ENCODE assay signal across 22 cellular contexts in genomic region chr10:110088756-110089155, GRCh38.
DNase-seq lines count a peak whose midpoint lies in the region; ATAC-seq, FAIRE-seq and TF ChIP-seq lines count a peak whose summit lies in the region.
"Had no signal": no experiment of that assay in that cellular context is flagged by ENCODE, and none has a peak within 500 bp of the region (broad histone marks: within the 10 kb centered on the region; RNA-seq: fewer than 3 reads in every experiment).

No MANE protein-coding gene starts in this region.

- H3K23ac ChIP-seq in IMR-90 (ENCODE audit: low read depth, low read length) (no peak overlapping the region), H1 (ENCODE audit: insufficient read length) (no peak overlapping the region)

- no peak for FAIRE-seq in H1 (lab: Jason Lieb, UNC)
- FAIRE-seq: D721Med, GM18507, H54 had no signal

- TF ChIP-seq POLR2A in IMR-90 (IDR thresholded peaks at IDR 0.05; ENCODE audit: low read depth, low read length) (no peak), H1 (IDR thresholded peaks at IDR 0.05; ENCODE audit: control extremely low read depth in 1 of 2, low read depth in 2 of 2, low read length in 2 of 2) (no peak), vagina (IDR thresholded peaks at IDR 0.05) (no peak), uterus (IDR thresholded peaks at IDR 0.05) (no peak)

- H3K23me2 ChIP-seq in H1 (ENCODE audit: low read depth, low read length) = no peaks in the 10 kb centered on the region

- DNase-seq in activated naive CD8-positive, alpha-beta T cell treated with anti-CD3 and anti-CD28 coated beads for 36 hours = no peak
- no peak for DNase-seq in IMR-90
- DNase-seq in H1 (ENCODE audit: low read depth in 1 of 2, low spot score in 2 of 2) = no peak
- no peak for DNase-seq in substantia nigra (lab: John Stamatoyannopoulos, UW)
- DNase-seq in vagina (ENCODE audit: extremely low spot score in 2 of 2) = no peak
- no peak for DNase-seq in uterus
- DNase-seq: CD4-positive, CD25-positive, alpha-beta regulatory T cell; KG1; MG63; NCI-H1105 treated with DMSO at 0.1 percent for 48 hours; NCI-H2029 treated with DMSO at 0.1 percent for 48 hours; NCI-H446 treated with DMSO at 0.1 percent for 48 hours; NCI-H526; PC-9; Right ventricle myocardium superior had no signal

- H2BK15ac ChIP-seq in IMR-90 (ENCODE audit: low read depth, low read length) (no peak overlapping the region), H1 (ENCODE audit: low read length) (no peak overlapping the region)

- H3K79me1 ChIP-seq in IMR-90 (ENCODE audit: low read depth in 1 of 2, low read length in 2 of 2) (peaks cover 10 to 54% of the 10 kb centered on the region in 2 experiments), H1 (ENCODE audit: low read depth, low read length) (no peaks in the 10 kb centered on the region)

- no peak overlapping the region for H2AK9ac ChIP-seq in IMR-90 (replicated peaks; ENCODE audit: low read depth, low read length, poor library complexity)

- H3K56ac ChIP-seq in IMR-90 (ENCODE audit: extremely low read depth, insufficient read depth, low read length) = no peak overlapping the region
- H3K56ac ChIP-seq in H1 (replicated peaks; ENCODE audit: insufficient read length, low read depth, low read length) = no peak overlapping the region

- H3K9me3 Mint-ChIP-seq in activated naive CD8-positive, alpha-beta T cell (ENCODE audit: low read depth) = no peaks in the 10 kb centered on the region
- H3K9me3 Mint-ChIP-seq in activated naive CD8-positive, alpha-beta T cell treated with anti-CD3 and anti-CD28 coated beads for 36 hours = peaks cover 2% of the 10 kb centered on the region
- H3K9me3 Mint-ChIP-seq: CD4-positive, CD25-positive, alpha-beta regulatory T cell had no signal

- peak overlapping the region; percentile 50 for H3K27ac Mint-ChIP-seq in activated naive CD8-positive, alpha-beta T cell
- H3K27ac Mint-ChIP-seq in activated naive CD8-positive, alpha-beta T cell treated with anti-CD3 and anti-CD28 coated beads for 36 hours = no peak overlapping the region

- H2AFZ ChIP-seq in IMR-90 (replicated peaks; ENCODE audit: low read length, poor library complexity) = no peak overlapping the region
- no peak overlapping the region for H2AFZ ChIP-seq in H1 (ENCODE audit: low read length)
- H2AFZ ChIP-seq: PC-9 had no signal

- H3K9me1 ChIP-seq in IMR-90 (ENCODE audit: insufficient read depth, low read length) = no peaks in the 10 kb centered on the region

- H4K20me1 ChIP-seq in IMR-90 (ENCODE audit: insufficient read depth, low read length) (no peaks in the 10 kb centered on the region), H1 (replicated peaks in 1 of 2; ENCODE audit: control insufficient read depth in 1 of 2, insufficient read depth in 2 of 2, low read length in 2 of 2) (no peaks in the 10 kb centered on the region)
- H4K20me1 ChIP-seq: BLaER1 had no signal

- H2BK20ac ChIP-seq in IMR-90 (ENCODE audit: low read depth, low read length) = no peak overlapping the region
- H2BK20ac ChIP-seq in H1 (ENCODE audit: low read length) = no peak overlapping the region

- H3K9ac ChIP-seq in IMR-90 (ENCODE audit: low read depth, low read length) (no peak overlapping the region), H1 (replicated peaks in 1 of 4; ENCODE audit: extremely low read depth in 1 of 4, low read depth in 3 of 4, low read length in 3 of 4) (no peak overlapping the region)
- H3K9ac ChIP-seq: BLaER1 had no signal

- peaks cover 19% of the 10 kb centered on the region for H3K36me3 Mint-ChIP-seq in activated naive CD8-positive, alpha-beta T cell
- H3K36me3 Mint-ChIP-seq in activated naive CD8-positive, alpha-beta T cell treated with anti-CD3 and anti-CD28 coated beads for 36 hours = peaks cover 38% of the 10 kb centered on the region

- TF ChIP-seq CTCF in IMR-90 (conservative IDR thresholded peaks at IDR 0.05; ENCODE audit: low read depth, low read length) (no peak), H1 (IDR thresholded peaks at IDR 0.05; ENCODE audit: control extremely low read depth in 1 of 3, insufficient read depth in 1 of 3, low read depth in 1 of 3, low read length in 3 of 3) (no peak), vagina (IDR thresholded peaks at IDR 0.05) (no peak), uterus (IDR thresholded peaks at IDR 0.05) (no peak)

- H3K4ac ChIP-seq in IMR-90 (ENCODE audit: low read depth, low read length) (no peak overlapping the region), H1 (replicated peaks; ENCODE audit: insufficient read length, low read depth, low read length) (no peak overlapping the region)

- no peak overlapping the region for H3K4me3 ChIP-seq in IMR-90 (ENCODE audit: insufficient read depth, low read depth, low read length)
- no peak overlapping the region for H3K4me3 ChIP-seq in H1 (ENCODE audit: extremely low read depth in 1 of 4, insufficient read depth in 2 of 4, low read depth in 3 of 4, low read length in 4 of 4)
- no peak overlapping the region for H3K4me3 ChIP-seq in vagina
- H3K4me3 ChIP-seq in uterus = no peak overlapping the region
- H3K4me3 ChIP-seq: BLaER1, MG63, PC-9, SJSA1 had no signal

- TF ChIP-seq RAD21 in IMR-90 (IDR thresholded peaks at IDR 0.05; ENCODE audit: low read length) (no peak), H1 (IDR thresholded peaks at IDR 0.05 in 1 of 2, conservative IDR thresholded peaks at IDR 0.05 in 1 of 2; ENCODE audit: low read depth in 2 of 2, low read length in 2 of 2) (no peak)

- CTCF ChIA-PET in IMR-90 (lab: Yijun Ruan, JAX) (no interaction called here), H1 (lab: Charles Lee; ENCODE audit: partially characterized antibody) (interaction anchor here (0.7 to 1.6 kb wide), 5 partner anchors 10 to 265 kb away, joined by 3 to 7 read pairs (median 4); no protein-coding TSS in a partner anchor)

- H4K91ac ChIP-seq in IMR-90 (ENCODE audit: insufficient read depth, low read depth, low read length) (no peak overlapping the region), H1 (replicated peaks; ENCODE audit: insufficient read length, low read length) (no peak overlapping the region)

- no TSS peak for BruUV-seq in IMR-90 (replicated peaks; lab: Mats Ljungman, UMichigan)

- dilution Hi-C loops in IMR-90 (cut with HindIII; ENCODE audit: low sequenced_read_pairs, unreplicated experiment) = no loop called here

- H2BK120ac ChIP-seq in IMR-90 (ENCODE audit: low read depth, low read length) (no peak overlapping the region), H1 (replicated peaks; ENCODE audit: low read depth, low read length) (no peak overlapping the region)

- peaks cover 81% of the 10 kb centered on the region for H3K4me1 Mint-ChIP-seq in activated naive CD8-positive, alpha-beta T cell (ENCODE audit: low read depth)
- H3K4me1 Mint-ChIP-seq in activated naive CD8-positive, alpha-beta T cell treated with anti-CD3 and anti-CD28 coated beads for 36 hours = peaks cover 60% of the 10 kb centered on the region

- H4K5ac ChIP-seq in IMR-90 (ENCODE audit: low read depth, low read length) = no peak overlapping the region
- no peak overlapping the region for H4K5ac ChIP-seq in H1 (ENCODE audit: insufficient read length, low read depth, low read length)

- POLR2A ChIA-PET in IMR-90 (lab: Charles Lee; ENCODE audit: unreplicated experiment) = no interaction called here
- POLR2A ChIA-PET in H1 (lab: Charles Lee; ENCODE audit: partially characterized antibody) = interaction anchor here (0.8 to 1.4 kb wide), 2 partner anchors 14 to 15 kb away, joined by 3 to 4 read pairs; no protein-coding TSS in a partner anchor

- peaks cover 0 to 19% of the 10 kb centered on the region in 2 experiments; a peak in 2 of 4 replicates for H3K79me2 ChIP-seq in H1 (ENCODE audit: control insufficient read depth in 1 of 2, insufficient read depth in 2 of 2, low read length in 2 of 2)

- no peaks in the 10 kb centered on the region for H3K27me3 Mint-ChIP-seq in activated naive CD8-positive, alpha-beta T cell
- H3K27me3 Mint-ChIP-seq in activated naive CD8-positive, alpha-beta T cell treated with anti-CD3 and anti-CD28 coated beads for 36 hours = no peaks in the 10 kb centered on the region
- H3K27me3 Mint-ChIP-seq: CD4-positive, CD25-positive, alpha-beta regulatory T cell had no signal

- H3K4me1 ChIP-seq in IMR-90 (ENCODE audit: control insufficient read depth, insufficient read depth, low read length) (no peaks in the 10 kb centered on the region), H1 (replicated peaks in 1 of 4; ENCODE audit: control insufficient read depth in 3 of 4, insufficient read depth in 4 of 4, low read length in 3 of 4) (peaks cover 0 to 3% (median 0%) of the 10 kb centered on the region in 4 experiments; a peak in 1 of 7 replicates), vagina (peaks cover 45% of the 10 kb centered on the region), uterus (no peaks in the 10 kb centered on the region)
- H3K4me1 ChIP-seq: BLaER1 had no signal

- H4K8ac ChIP-seq in IMR-90 (ENCODE audit: low read depth in 2 of 2, low read length in 2 of 2) (no peak overlapping the region), H1 (ENCODE audit: extremely low read depth, insufficient read depth, low read length) (no peak overlapping the region)

- no peaks in the 10 kb centered on the region for H3K27me3 ChIP-seq in IMR-90 (ENCODE audit: control insufficient read depth, insufficient read depth, low read length)
- H3K27me3 ChIP-seq in H1 (replicated peaks in 1 of 4; ENCODE audit: control insufficient read depth in 3 of 4, extremely low read depth in 1 of 4, insufficient read depth in 3 of 4, low read length in 3 of 4) = no peaks in the 10 kb centered on the region
- no peaks in the 10 kb centered on the region for H3K27me3 ChIP-seq in vagina
- no peaks in the 10 kb centered on the region for H3K27me3 ChIP-seq in uterus
- H3K27me3 ChIP-seq: BLaER1, MG63, SJSA1 had no signal

- no peak for TF ChIP-seq EP300 in H1 (IDR thresholded peaks at IDR 0.05; ENCODE audit: borderline replicate concordance in 1 of 2, low read depth in 2 of 2, low read length in 2 of 2)

- H3K4me3 Mint-ChIP-seq in activated naive CD8-positive, alpha-beta T cell = peak overlapping the region; percentile 5
- no peak overlapping the region for H3K4me3 Mint-ChIP-seq in activated naive CD8-positive, alpha-beta T cell treated with anti-CD3 and anti-CD28 coated beads for 36 hours

- H3K9me3 ChIP-seq in IMR-90 (ENCODE audit: control insufficient read depth, insufficient read depth, low read length) (no peaks in the 10 kb centered on the region), H1 (ENCODE audit: insufficient read depth in 2 of 2, low read depth in 1 of 2, low read length in 1 of 2) (no peaks in the 10 kb centered on the region), vagina (no peaks in the 10 kb centered on the region), uterus (no peaks in the 10 kb centered on the region)
- H3K9me3 ChIP-seq: BLaER1, MG63, SJSA1 had no signal

- H3K4me2 ChIP-seq in IMR-90 (ENCODE audit: low read depth, low read length) (no peak overlapping the region), H1 (ENCODE audit: insufficient read depth in 1 of 2, low read depth in 2 of 2, low read length in 2 of 2) (no peak overlapping the region)
- H3K4me2 ChIP-seq: BLaER1, PC-9 had no signal

- no CpG with 5 or more reads among the region's 2 CpGs for WGBS in IMR-90 (ENCODE audit: extremely low coverage in 2 of 2, insufficient read length in 1 of 2), 2 experiments
- 92% methylated on average over 2 of the region's 2 CpGs; no CpG with 5 or more reads in 1 of the 2 experiments for WGBS in H1 (ENCODE audit: extremely low coverage in 1 of 2, insufficient coverage in 1 of 2, insufficient read length in 1 of 2, insufficient replicate concordance in 2 of 2, low coverage in 1 of 2, low lambda C conversion rate in 2 of 2, missing lambda C conversion rate in 1 of 2), 2 experiments

- H2AK5ac ChIP-seq in IMR-90 (ENCODE audit: low read depth, low read length) (no peak overlapping the region), H1 (ENCODE audit: low read depth, low read length) (no peak overlapping the region)

- in situ Hi-C loops in IMR-90 (cut with MboI; ENCODE audit: low sequenced_read_pairs) = no loop called here

- H2BK5ac ChIP-seq in IMR-90 (ENCODE audit: low read depth, low read length, poor library complexity, severe bottlenecking) (no peak overlapping the region), H1 (ENCODE audit: low read depth, low read length) (no peak overlapping the region)

- intact Hi-C loops in IMR-90 (cut with micrococcal nuclease) = no loop called here
- intact Hi-C loops in vagina (cut with DNase I) = no loop called here
- intact Hi-C loops in uterus (cut with DNase I; ENCODE audit: low total_unique reads) = no loop called here

- H3K27ac ChIP-seq in IMR-90 (ENCODE audit: insufficient read depth, low read length) (no peak overlapping the region), H1 (ENCODE audit: low read depth, low read length) (no peak overlapping the region), substantia nigra (ENCODE audit: low read depth, low read length, poor library complexity, severe bottlenecking) (peak overlapping the region; percentile 54), vagina (no peak overlapping the region), uterus (no peak overlapping the region)
- H3K27ac ChIP-seq: BLaER1, HL-60, PC-9, SJSA1 had no signal

- no peak overlapping the region for H2BK12ac ChIP-seq in H1 (ENCODE audit: low read depth, low read length)

- H3K36me3 ChIP-seq in IMR-90 (ENCODE audit: control insufficient read depth, insufficient read depth, low read length) (no peaks in the 10 kb centered on the region; the same call in 1 of the 2 replicates), H1 (ENCODE audit: control insufficient read depth in 2 of 4, insufficient read depth in 4 of 4, low read length in 3 of 4) (no peaks in the 10 kb centered on the region), vagina (no peaks in the 10 kb centered on the region), uterus (no peaks in the 10 kb centered on the region)
- H3K36me3 ChIP-seq: MG63 had no signal

- no peak overlapping the region for H3K18ac ChIP-seq in IMR-90 (ENCODE audit: low read depth, low read length)
- no peak overlapping the region for H3K18ac ChIP-seq in H1 (ENCODE audit: extremely low read depth, low read length)

- no peak for ATAC-seq in IMR-90 (ENCODE audit: low read depth)

- H3K14ac ChIP-seq in IMR-90 (replicated peaks; ENCODE audit: low read depth, low read length) = no peak overlapping the region
- H3K14ac ChIP-seq in H1 (ENCODE audit: insufficient read length) = no peak overlapping the region
